9 cellular contexts compared by ENCODE assay signal in the genomic region with DNA sequence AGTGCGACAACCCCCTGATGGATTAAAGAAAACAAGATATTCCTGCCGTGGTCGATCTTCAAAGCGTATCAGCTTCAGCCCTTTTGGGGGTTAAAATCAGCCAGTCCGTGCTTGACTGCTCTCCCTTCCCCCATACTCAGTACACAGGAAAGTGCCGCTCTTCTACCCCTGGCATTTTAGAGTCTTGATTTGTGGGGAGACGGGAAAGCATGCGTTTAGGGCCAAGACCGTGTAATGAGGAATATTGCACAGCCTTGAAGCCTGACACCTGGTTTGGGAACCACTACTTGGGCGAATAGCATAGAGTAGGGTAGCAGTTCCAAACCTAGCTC. TPM values are rescaled to one million over a fixed set of nuclear protein-coding genes. Genes with fewer than 3 reads are reported as not detected.
DNase-seq lines count a peak whose midpoint lies in the region; ATAC-seq and TF ChIP-seq lines count a peak whose summit lies in the region.
"Had no signal": no experiment of that assay in that cellular context is flagged by ENCODE, and none has a peak within 500 bp of the region (broad histone marks: within the 10 kb centered on the region; RNA-seq: fewer than 3 reads in every experiment).

No MANE protein-coding gene starts in this region.

- H3K36me3 ChIP-seq in HCT116 (ENCODE audit: control insufficient read depth in 1 of 2, insufficient read depth in 2 of 2, low read length in 2 of 2) (no peaks in the 10 kb centered on the region), iPS-15b (ENCODE audit: control insufficient read depth, insufficient read depth, low read length) (no peaks in the 10 kb centered on the region)

- no peaks in the 10 kb centered on the region for H3K9me2 ChIP-seq in HCT116 (ENCODE audit: insufficient read depth)

- H3K27me3 Mint-ChIP-seq in activated CD4-positive, alpha-beta memory T cell treated with anti-CD3 and anti-CD28 coated beads for 36 hours, result no peaks in the 10 kb centered on the region
- peaks cover 1% of the 10 kb centered on the region for H3K27me3 Mint-ChIP-seq in stimulated activated naive CD8-positive, alpha-beta T cell treated with anti-CD3 and anti-CD28 coated beads, Interleukin-15, amount 100 ng/mL, for 72 hours

- peaks cover 3% of the 10 kb centered on the region for H3K36me3 Mint-ChIP-seq in activated CD4-positive, alpha-beta memory T cell treated with anti-CD3 and anti-CD28 coated beads for 36 hours

- H3K9me3 ChIP-seq in HCT116 (ENCODE audit: control insufficient read depth in 1 of 2, insufficient read depth in 1 of 2, low read depth in 1 of 2, low read length in 2 of 2) (no peaks in the 10 kb centered on the region), iPS-15b (ENCODE audit: control insufficient read depth, insufficient read depth, low read length) (no peaks in the 10 kb centered on the region)

- H3K79me2 ChIP-seq in HCT116 (ENCODE audit: insufficient read depth, low read length), result peaks cover 44% of the 10 kb centered on the region

- BruUV-seq in HCT116 (replicated peaks; lab: Mats Ljungman, UMichigan), result TSS peak; percentile 98

- intact Hi-C loops in HCT116 (cut with micrococcal nuclease), result no loop called here
- intact Hi-C loops in activated CD4-positive, alpha-beta memory T cell treated with anti-CD3 and anti-CD28 coated beads for 36 hours (cut with micrococcal nuclease), result loop anchor here (2.0 kb wide), 1 partner anchor 326 kb away; a partner anchor contains a TSS

- H3K4me3 Mint-ChIP-seq in activated CD4-positive, alpha-beta memory T cell treated with anti-CD3 and anti-CD28 coated beads for 36 hours, result peak overlapping the region; percentile 100
- H3K4me3 Mint-ChIP-seq in stimulated activated naive CD8-positive, alpha-beta T cell treated with anti-CD3 and anti-CD28 coated beads, Interleukin-15, amount 100 ng/mL, for 72 hours, result peak overlapping the region; percentile 99 to 100

- peaks cover 5 to 20% of the 10 kb centered on the region in 2 experiments; a peak in 3 of 4 replicates for H3K4me1 ChIP-seq in HCT116 (ENCODE audit: control insufficient read depth in 1 of 2, insufficient read depth in 2 of 2, low read length in 2 of 2)
- H3K4me1 ChIP-seq in iPS-15b (ENCODE audit: control insufficient read depth, insufficient read depth, low read length), result peaks cover 4% of the 10 kb centered on the region

- peak overlapping the region; percentile 93 for H3K27ac Mint-ChIP-seq in activated CD4-positive, alpha-beta memory T cell treated with anti-CD3 and anti-CD28 coated beads for 36 hours
- H3K27ac Mint-ChIP-seq in stimulated activated naive CD8-positive, alpha-beta T cell treated with anti-CD3 and anti-CD28 coated beads, Interleukin-15, amount 100 ng/mL, for 72 hours, result peak overlapping the region; percentile 99 to 100

- H3K27ac ChIP-seq in HCT116 (ENCODE audit: low read depth, low read length), result peak overlapping the region; percentile 64

- peak overlapping the region; percentile 93 for H3K4me2 ChIP-seq in HCT116 (ENCODE audit: low read length)

- peak overlapping the region; percentile 93 for H2AFZ ChIP-seq in HCT116 (ENCODE audit: low read depth, low read length, poor library complexity, severe bottlenecking)

- ATAC-seq in HCT116 (peak; percentile 34), GM18505 (IDR thresholded peaks at IDR 0.05; ENCODE audit: unreplicated experiment) (no peak), HG03175 (IDR thresholded peaks at IDR 0.05; ENCODE audit: unreplicated experiment) (no peak)
- peak; percentile 54 for ATAC-seq in stimulated activated naive CD8-positive, alpha-beta T cell treated with anti-CD3 and anti-CD28 coated beads, Interleukin-15, amount 100 ng/mL, for 72 hours

- peaks cover 38% of the 10 kb centered on the region for H3K4me1 Mint-ChIP-seq in activated CD4-positive, alpha-beta memory T cell treated with anti-CD3 and anti-CD28 coated beads for 36 hours (ENCODE audit: low read depth)
- H3K4me1 Mint-ChIP-seq in stimulated activated naive CD8-positive, alpha-beta T cell treated with anti-CD3 and anti-CD28 coated beads, Interleukin-15, amount 100 ng/mL, for 72 hours, result peaks cover 44% of the 10 kb centered on the region

- POLR2A ChIA-PET in HCT116 (lab: Charles Lee), result no interaction called here
- POLR2A ChIA-PET in activated CD4-positive, alpha-beta memory T cell treated with anti-CD3 and anti-CD28 coated beads for 36 hours (lab: Charles Lee), result interaction anchor here (1.6 kb wide), 1 partner anchor 30 kb away, joined by 4 read pairs; a partner anchor contains a TSS

- TF ChIP-seq CTCF in HCT116 (IDR thresholded peaks at IDR 0.05 in 2 of 3, conservative IDR thresholded peaks at IDR 0.05 in 1 of 3; ENCODE audit: borderline replicate concordance in 1 of 3, insufficient read depth in 1 of 3, low read depth in 2 of 3, low read length in 2 of 3), result no peak

- RAD21 ChIA-PET in HCT116 (lab: Charles Lee; ENCODE audit: low non-redundant PET in 1 of 2, low total read pairs in 2 of 2, uncharacterized antibody in 2 of 2, unreplicated experiment in 2 of 2), result no interaction called here

- H3K27me3 ChIP-seq in HCT116 (ENCODE audit: insufficient read depth, low read length), result no peaks in the 10 kb centered on the region
- no peaks in the 10 kb centered on the region for H3K27me3 ChIP-seq in iPS-15b (ENCODE audit: control insufficient read depth, insufficient read depth, low read length)

- CTCF ChIA-PET in HCT116 (lab: Charles Lee), result no interaction called here
- CTCF ChIA-PET in activated CD4-positive, alpha-beta memory T cell treated with anti-CD3 and anti-CD28 coated beads for 36 hours (lab: Charles Lee), result interaction anchor here (0.7 to 2.2 kb wide), 5 partner anchors 61 to 97 kb away, joined by 3 to 10 read pairs (median 3); no protein-coding TSS in a partner anchor

- no peaks in the 10 kb centered on the region for H3K9me3 Mint-ChIP-seq in activated CD4-positive, alpha-beta memory T cell treated with anti-CD3 and anti-CD28 coated beads for 36 hours
- no peaks in the 10 kb centered on the region for H3K9me3 Mint-ChIP-seq in stimulated activated naive CD8-positive, alpha-beta T cell treated with anti-CD3 and anti-CD28 coated beads, Interleukin-15, amount 100 ng/mL, for 72 hours

- H3K4me3 ChIP-seq in HCT116 (replicated peaks in 1 of 2; ENCODE audit: low read depth in 1 of 2, low read length in 2 of 2) (peak overlapping the region; percentile 72 to 83), iPS-15b (ENCODE audit: low read depth, low read length) (peak overlapping the region; percentile 95)

- no peak for TF ChIP-seq RAD21 in HCT116 (IDR thresholded peaks at IDR 0.05; ENCODE audit: low read depth)

- H4K20me1 ChIP-seq in HCT116 (ENCODE audit: insufficient read depth), result no peaks in the 10 kb centered on the region

- H3K9ac ChIP-seq in HCT116 (ENCODE audit: low read length) (peak overlapping the region; percentile 85), iPS-15b (ENCODE audit: low read depth, low read length) (peak overlapping the region; percentile 29)

- TF ChIP-seq POLR2A in HCT116 (IDR thresholded peaks at IDR 0.05; ENCODE audit: borderline replicate concordance, extremely low read depth, insufficient read depth, insufficient read length) (no peak), GM18505 (IDR thresholded peaks at IDR 0.05; ENCODE audit: borderline replicate concordance, extremely low read depth, insufficient read depth, insufficient read length) (no peak)

- DNase-seq in HCT116 (ENCODE audit: low read depth, low spot score), result no peak
- no peak for DNase-seq in activated CD4-positive, alpha-beta memory T cell treated with anti-CD3 and anti-CD28 coated beads for 36 hours
- no peak for DNase-seq in stimulated activated naive CD8-positive, alpha-beta T cell treated with anti-CD3 and anti-CD28 coated beads, Interleukin-15, amount 100 ng/mL, for 72 hours
- DNase-seq in kidney tubule cell (ENCODE audit: low spot score), result no peak
- no peak for DNase-seq in cortex of kidney (lab: John Stamatoyannopoulos, UW)

TF ChIP-seq in HCT116, 20 proteins besides CTCF, POLR2A, EP300 and RAD21:
- TF ChIP-seq, protein P1, sequence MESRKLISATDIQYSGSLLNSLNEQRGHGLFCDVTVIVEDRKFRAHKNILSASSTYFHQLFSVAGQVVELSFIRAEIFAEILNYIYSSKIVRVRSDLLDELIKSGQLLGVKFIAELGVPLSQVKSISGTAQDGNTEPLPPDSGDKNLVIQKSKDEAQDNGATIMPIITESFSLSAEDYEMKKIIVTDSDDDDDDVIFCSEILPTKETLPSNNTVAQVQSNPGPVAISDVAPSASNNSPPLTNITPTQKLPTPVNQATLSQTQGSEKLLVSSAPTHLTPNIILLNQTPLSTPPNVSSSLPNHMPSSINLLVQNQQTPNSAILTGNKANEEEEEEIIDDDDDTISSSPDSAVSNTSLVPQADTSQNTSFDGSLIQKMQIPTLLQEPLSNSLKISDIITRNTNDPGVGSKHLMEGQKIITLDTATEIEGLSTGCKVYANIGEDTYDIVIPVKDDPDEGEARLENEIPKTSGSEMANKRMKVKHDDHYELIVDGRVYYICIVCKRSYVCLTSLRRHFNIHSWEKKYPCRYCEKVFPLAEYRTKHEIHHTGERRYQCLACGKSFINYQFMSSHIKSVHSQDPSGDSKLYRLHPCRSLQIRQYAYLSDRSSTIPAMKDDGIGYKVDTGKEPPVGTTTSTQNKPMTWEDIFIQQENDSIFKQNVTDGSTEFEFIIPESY (IDR thresholded peaks at IDR 0.05; ENCODE audit: extremely low read depth, insufficient replicate concordance, low read length), result no peak
- TF ChIP-seq, protein P2, sequence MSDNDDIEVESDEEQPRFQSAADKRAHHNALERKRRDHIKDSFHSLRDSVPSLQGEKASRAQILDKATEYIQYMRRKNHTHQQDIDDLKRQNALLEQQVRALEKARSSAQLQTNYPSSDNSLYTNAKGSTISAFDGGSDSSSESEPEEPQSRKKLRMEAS (IDR thresholded peaks at IDR 0.05), result no peak
- TF ChIP-seq ZNF274 (IDR thresholded peaks at IDR 0.05; ENCODE audit: low read depth, low read length), result no peak
- no peak for TF ChIP-seq POLR2AphosphoS5 (IDR thresholded peaks at IDR 0.05; ENCODE audit: low read depth, low read length)
- TF ChIP-seq YY1 (IDR thresholded peaks at IDR 0.05; ENCODE audit: extremely low read depth, insufficient replicate concordance, low read depth, low read length), result no peak
- TF ChIP-seq SIN3A (IDR thresholded peaks at IDR 0.05; ENCODE audit: low read depth), result no peak

RNA-seq across cellular contexts. Expression of a gene that starts 0.5 kb away (rescaled TPM):
- 45.1 TPM for total RNA-seq in HCT116 (2021; ENCODE audit: unreplicated experiment)
- polyA plus RNA-seq in HCT116 (2012), result 34.0 and 36.3 TPM in 2 replicates
- 10 to 100 TPM; 36.8 to 39.9 TPM for total RNA-seq in activated CD4-positive, alpha-beta memory T cell treated with anti-CD3 and anti-CD28 coated beads for 36 hours

RNA-seq across cellular contexts. Expression of a gene that starts 29.0 kb away (rescaled TPM):
- total RNA-seq in HCT116 (2021; ENCODE audit: unreplicated experiment), result 1.5 TPM
- polyA plus RNA-seq in HCT116 (2012), result 0.51 and 1.0 TPM in 2 replicates
- 1 to 10 TPM in 1 of 2 experiments, under 1 TPM in 1; 0.64 to 1.1 TPM for total RNA-seq in activated CD4-positive, alpha-beta memory T cell treated with anti-CD3 and anti-CD28 coated beads for 36 hours

RNA-seq across cellular contexts. Expression of a gene that starts 52.3 kb away (rescaled TPM):
- not detected for total RNA-seq in HCT116 (2021; ENCODE audit: unreplicated experiment)
- not detected in 2 replicates for polyA plus RNA-seq in HCT116 (2012)
- total RNA-seq in activated CD4-positive, alpha-beta memory T cell treated with anti-CD3 and anti-CD28 coated beads for 36 hours, result not detected
- total RNA-seq: M059J had no signal

Comparison
In these comparisons a context has a peak if more than half of its experiments do, and no peak if none do; other contexts are left out.
1. ATAC-seq: peak in HCT116 (single experiment) and stimulated activated naive CD8-positive, alpha-beta T cell treated with anti-CD3 and anti-CD28 coated beads, Interleukin-15, amount 100 ng/mL, for 72 hours (single experiment); none in GM18505 (single experiment) and HG03175 (single experiment).